Comparison of ENCODE assay signal across 1 cellular context in genomic region chr3:50412355-50412754, GRCh38.
TF ChIP-seq lines count a peak whose summit lies in the region.

No MANE protein-coding gene starts in this region.

TF ChIP-seq in GM23338, 12 proteins besides CTCF, POLR2A, EP300 and RAD21 (continued from another document):
- TF ChIP-seq, protein P1, sequence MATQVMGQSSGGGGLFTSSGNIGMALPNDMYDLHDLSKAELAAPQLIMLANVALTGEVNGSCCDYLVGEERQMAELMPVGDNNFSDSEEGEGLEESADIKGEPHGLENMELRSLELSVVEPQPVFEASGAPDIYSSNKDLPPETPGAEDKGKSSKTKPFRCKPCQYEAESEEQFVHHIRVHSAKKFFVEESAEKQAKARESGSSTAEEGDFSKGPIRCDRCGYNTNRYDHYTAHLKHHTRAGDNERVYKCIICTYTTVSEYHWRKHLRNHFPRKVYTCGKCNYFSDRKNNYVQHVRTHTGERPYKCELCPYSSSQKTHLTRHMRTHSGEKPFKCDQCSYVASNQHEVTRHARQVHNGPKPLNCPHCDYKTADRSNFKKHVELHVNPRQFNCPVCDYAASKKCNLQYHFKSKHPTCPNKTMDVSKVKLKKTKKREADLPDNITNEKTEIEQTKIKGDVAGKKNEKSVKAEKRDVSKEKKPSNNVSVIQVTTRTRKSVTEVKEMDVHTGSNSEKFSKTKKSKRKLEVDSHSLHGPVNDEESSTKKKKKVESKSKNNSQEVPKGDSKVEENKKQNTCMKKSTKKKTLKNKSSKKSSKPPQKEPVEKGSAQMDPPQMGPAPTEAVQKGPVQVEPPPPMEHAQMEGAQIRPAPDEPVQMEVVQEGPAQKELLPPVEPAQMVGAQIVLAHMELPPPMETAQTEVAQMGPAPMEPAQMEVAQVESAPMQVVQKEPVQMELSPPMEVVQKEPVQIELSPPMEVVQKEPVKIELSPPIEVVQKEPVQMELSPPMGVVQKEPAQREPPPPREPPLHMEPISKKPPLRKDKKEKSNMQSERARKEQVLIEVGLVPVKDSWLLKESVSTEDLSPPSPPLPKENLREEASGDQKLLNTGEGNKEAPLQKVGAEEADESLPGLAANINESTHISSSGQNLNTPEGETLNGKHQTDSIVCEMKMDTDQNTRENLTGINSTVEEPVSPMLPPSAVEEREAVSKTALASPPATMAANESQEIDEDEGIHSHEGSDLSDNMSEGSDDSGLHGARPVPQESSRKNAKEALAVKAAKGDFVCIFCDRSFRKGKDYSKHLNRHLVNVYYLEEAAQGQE (IDR thresholded peaks at IDR 0.05; ENCODE audit: unreplicated experiment), result no peak
- TF ChIP-seq ETS1 (IDR thresholded peaks at IDR 0.05) (no peak), JUNB (IDR thresholded peaks at IDR 0.05; ENCODE audit: unreplicated experiment) (no peak)
